In the genomic region with DNA sequence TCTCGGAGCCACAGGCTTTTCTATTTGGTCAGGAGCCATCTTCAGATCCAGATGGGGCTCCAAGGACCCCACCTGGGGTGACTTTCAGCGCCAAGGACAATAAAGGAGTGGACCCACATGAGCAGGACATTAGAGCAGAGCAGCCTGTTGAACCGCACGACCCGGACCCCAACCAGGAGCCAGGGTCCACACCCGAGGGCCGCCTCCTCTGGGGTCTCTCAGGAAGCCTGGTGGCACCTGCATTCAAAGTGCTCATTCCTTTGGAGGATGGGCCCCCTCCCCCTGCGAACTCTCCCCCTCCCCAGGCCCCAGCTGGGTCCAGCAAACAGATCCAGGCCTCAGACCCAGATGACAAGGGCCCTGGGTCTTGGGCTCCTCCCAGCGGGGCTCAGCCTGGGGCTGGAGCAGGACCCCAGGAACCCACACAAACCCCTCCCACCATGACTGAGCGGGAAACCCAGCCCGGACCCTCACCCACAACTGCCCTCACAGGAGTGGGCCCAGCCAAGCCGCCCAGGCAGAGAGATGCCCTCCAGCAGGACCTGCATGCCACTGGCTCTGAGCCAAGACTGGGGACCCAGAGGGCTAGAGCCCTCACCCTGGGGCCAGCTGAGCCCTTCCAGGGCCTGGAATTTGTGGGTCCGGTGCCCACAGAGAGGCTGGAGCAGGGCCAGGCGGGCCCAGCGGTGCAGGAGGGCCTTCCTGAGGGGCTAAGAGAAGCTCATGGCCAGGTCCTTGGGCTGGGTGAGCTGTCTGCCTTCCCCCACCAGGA, we compare ENCODE assay signal across 1 cellular context.
TF ChIP-seq lines count a peak whose summit lies in the region.

No MANE protein-coding gene starts in this region.

TF ChIP-seq in IMR-90, 13 proteins besides CTCF, POLR2A, EP300 and RAD21:
- TF ChIP-seq MAZ (IDR thresholded peaks at IDR 0.05; ENCODE audit: borderline replicate concordance, low read depth, low read length): no peak
- TF ChIP-seq RFX5 (IDR thresholded peaks at IDR 0.05; ENCODE audit: low read depth, low read length): no peak
- no peak for TF ChIP-seq FOS (IDR thresholded peaks at IDR 0.05; ENCODE audit: low read depth, low read length)
- no peak for TF ChIP-seq RCOR1 (IDR thresholded peaks at IDR 0.05; ENCODE audit: insufficient replicate concordance, low read length)
- TF ChIP-seq NFE2L2 (IDR thresholded peaks at IDR 0.05; ENCODE audit: low read depth, low read length): no peak
- no peak for TF ChIP-seq MAFK (IDR thresholded peaks at IDR 0.05; ENCODE audit: low read depth, low read length)
- no peak for TF ChIP-seq MXI1 (IDR thresholded peaks at IDR 0.05; ENCODE audit: borderline replicate concordance, low read depth, low read length)
- TF ChIP-seq CHD1 (IDR thresholded peaks at IDR 0.05; ENCODE audit: low read depth, low read length): no peak
- TF ChIP-seq CEBPB (IDR thresholded peaks at IDR 0.05; ENCODE audit: low read depth, low read length): no peak
- no peak for TF ChIP-seq BHLHE40 (IDR thresholded peaks at IDR 0.05; ENCODE audit: low read depth, low read length)
- TF ChIP-seq, protein P1, sequence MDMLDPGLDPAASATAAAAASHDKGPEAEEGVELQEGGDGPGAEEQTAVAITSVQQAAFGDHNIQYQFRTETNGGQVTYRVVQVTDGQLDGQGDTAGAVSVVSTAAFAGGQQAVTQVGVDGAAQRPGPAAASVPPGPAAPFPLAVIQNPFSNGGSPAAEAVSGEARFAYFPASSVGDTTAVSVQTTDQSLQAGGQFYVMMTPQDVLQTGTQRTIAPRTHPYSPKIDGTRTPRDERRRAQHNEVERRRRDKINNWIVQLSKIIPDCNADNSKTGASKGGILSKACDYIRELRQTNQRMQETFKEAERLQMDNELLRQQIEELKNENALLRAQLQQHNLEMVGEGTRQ (IDR thresholded peaks at IDR 0.05; ENCODE audit: low read depth, low read length): no peak
- TF ChIP-seq SMC3 (IDR thresholded peaks at IDR 0.05; ENCODE audit: low read depth, low read length): no peak
- TF ChIP-seq, protein P2, sequence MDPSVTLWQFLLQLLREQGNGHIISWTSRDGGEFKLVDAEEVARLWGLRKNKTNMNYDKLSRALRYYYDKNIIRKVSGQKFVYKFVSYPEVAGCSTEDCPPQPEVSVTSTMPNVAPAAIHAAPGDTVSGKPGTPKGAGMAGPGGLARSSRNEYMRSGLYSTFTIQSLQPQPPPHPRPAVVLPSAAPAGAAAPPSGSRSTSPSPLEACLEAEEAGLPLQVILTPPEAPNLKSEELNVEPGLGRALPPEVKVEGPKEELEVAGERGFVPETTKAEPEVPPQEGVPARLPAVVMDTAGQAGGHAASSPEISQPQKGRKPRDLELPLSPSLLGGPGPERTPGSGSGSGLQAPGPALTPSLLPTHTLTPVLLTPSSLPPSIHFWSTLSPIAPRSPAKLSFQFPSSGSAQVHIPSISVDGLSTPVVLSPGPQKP (IDR thresholded peaks at IDR 0.05; ENCODE audit: borderline replicate concordance, low read depth, low read length): no peak
